Comparison of ENCODE assay signal across 1 cellular context in genomic region chr2:171319164-171319810, GRCh38.
TF ChIP-seq lines count a peak whose summit lies in the region.

No MANE protein-coding gene starts in this region.

TF ChIP-seq in HepG2, 621 proteins besides CTCF, POLR2A, EP300 and RAD21 (continued from another document):
- TF ChIP-seq, protein P1, sequence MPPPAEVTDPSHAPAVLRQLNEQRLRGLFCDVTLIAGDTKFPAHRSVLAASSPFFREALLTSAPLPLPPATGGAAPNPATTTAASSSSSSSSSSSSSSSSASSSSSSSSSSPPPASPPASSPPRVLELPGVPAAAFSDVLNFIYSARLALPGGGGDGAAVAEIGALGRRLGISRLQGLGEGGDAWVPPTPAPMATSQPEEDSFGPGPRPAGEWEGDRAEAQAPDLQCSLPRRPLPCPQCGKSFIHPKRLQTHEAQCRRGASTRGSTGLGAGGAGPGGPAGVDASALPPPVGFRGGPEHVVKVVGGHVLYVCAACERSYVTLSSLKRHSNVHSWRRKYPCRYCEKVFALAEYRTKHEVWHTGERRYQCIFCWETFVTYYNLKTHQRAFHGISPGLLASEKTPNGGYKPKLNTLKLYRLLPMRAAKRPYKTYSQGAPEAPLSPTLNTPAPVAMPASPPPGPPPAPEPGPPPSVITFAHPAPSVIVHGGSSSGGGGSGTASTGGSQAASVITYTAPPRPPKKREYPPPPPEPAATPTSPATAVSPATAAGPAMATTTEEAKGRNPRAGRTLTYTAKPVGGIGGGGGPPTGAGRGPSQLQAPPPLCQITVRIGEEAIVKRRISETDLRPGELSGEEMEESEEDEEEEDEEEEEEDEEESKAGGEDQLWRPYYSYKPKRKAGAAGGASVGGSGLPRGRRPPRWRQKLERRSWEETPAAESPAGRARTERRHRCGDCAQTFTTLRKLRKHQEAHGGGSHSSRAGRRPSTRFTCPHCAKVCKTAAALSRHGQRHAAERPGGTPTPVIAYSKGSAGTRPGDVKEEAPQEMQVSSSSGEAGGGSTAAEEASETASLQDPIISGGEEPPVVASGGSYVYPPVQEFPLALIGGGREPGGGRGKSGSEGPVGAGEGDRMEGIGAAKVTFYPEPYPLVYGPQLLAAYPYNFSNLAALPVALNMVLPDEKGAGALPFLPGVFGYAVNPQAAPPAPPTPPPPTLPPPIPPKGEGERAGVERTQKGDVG (CRISPR knock-in tag; IDR thresholded peaks at IDR 0.05; ENCODE audit: borderline replicate concordance): no peak
- TF ChIP-seq ZNF451 (CRISPR knock-in tag; IDR thresholded peaks at IDR 0.05) (no peak), ZNF484 (CRISPR knock-in tag; IDR thresholded peaks at IDR 0.05; ENCODE audit: borderline replicate concordance, low read depth) (no peak), CHCHD3 (CRISPR knock-in tag; IDR thresholded peaks at IDR 0.05) (no peak), ZNF850 (CRISPR knock-in tag; conservative IDR thresholded peaks at IDR 0.05) (no peak)
TF ChIP-seq in HepG2: peak in this region for 0.
